In the genomic region with DNA sequence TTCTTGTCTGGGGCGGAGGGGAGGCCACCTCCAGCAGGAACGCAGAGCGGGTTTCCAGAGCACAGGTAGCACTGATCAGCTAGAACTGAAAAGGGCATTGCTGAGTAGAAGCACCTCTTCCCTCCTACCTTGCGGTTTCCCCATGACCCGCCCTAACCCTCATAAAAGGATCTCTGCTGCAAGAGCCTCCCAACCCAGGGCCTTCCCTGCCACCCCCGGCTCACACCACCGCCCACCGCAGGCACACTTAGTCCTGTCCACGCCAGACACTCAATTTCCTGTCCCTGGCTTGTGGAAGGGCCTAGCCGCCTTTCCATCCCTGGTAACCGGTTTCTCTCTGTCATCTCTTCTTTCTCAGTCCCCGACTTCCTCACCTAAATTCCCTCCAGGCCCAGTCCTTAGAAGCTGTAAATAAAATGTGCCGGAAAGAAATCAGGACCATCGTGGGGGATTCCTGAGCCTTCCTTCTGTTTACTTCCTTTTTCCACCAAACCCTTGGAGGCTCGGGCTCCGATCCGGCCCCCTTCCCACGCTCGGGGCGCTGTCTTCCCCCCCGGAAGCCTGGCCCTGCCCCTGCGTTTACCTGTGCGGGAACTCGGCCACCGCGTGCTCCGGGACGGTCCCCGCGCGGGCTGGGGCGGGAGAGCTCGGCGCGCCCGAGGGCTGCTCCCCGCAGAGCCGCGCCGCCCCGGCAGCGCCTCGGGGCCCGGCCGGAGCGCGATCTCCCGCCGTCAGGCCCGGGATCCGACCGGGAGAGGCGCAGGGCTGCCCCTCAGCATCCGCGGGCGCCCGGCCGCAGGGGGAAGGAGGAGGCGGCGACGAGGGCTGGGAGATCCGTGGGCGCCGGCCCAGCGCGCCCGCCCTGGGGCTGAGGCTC, we compare ENCODE assay signal across 8 cellular contexts. TPM values are rescaled to one million over a fixed set of nuclear protein-coding genes. Genes with fewer than 3 reads are reported as not detected.
DNase-seq lines count a peak whose midpoint lies in the region; ATAC-seq and TF ChIP-seq lines count a peak whose summit lies in the region.

No MANE protein-coding gene starts in this region.

- intact Hi-C loops in psoas muscle (cut with DNase I), result loop anchor here in 1 of 2 donors (5.0 kb wide), 1 partner anchor 47 kb away; no protein-coding TSS in a partner anchor

- WGBS in psoas muscle, 3 donors, result 10 to 20% (median 11%) methylated on average over 38 to 67 of the region's 67 CpGs

- H3K9me3 ChIP-seq in NT2/D1 (ENCODE audit: insufficient read depth, low read length) (no peaks in the 10 kb centered on the region), psoas muscle (no peaks in the 10 kb centered on the region)

- DNase-seq in NCI-H748 (lab: John Stamatoyannopoulos, UW; ENCODE audit: unreplicated experiment) (peak; percentile 68), NCI-H748 treated with DMSO at 0.1 percent for 48 hours (lab: John Stamatoyannopoulos, UW) (no peak), NT2/D1 (ENCODE audit: low read depth, low spot score) (no peak), glomerular visceral epithelial cell (ENCODE audit: extremely low spot score) (peak; percentile 20), psoas muscle (peak; percentile 37 to 58), Ammon's horn (ENCODE audit: low spot score) (no peak)
- DNase-seq in activated effector memory CD4-positive, alpha-beta T cell treated with anti-CD3 and anti-CD28 coated beads, Interleukin-2, amount 50 U/mL, for 16 hours, result peak; percentile 84

- H3K36me3 ChIP-seq in NT2/D1 (ENCODE audit: insufficient read depth, insufficient read length, low read length) (peaks cover 9% of the 10 kb centered on the region), psoas muscle (ENCODE audit: insufficient read depth in 1 of 2, low read depth in 1 of 2) (no peaks in the 10 kb centered on the region)

- H3K4me3 ChIP-seq in NT2/D1 (ENCODE audit: insufficient read length, low read depth) (peak overlapping the region; percentile 39), psoas muscle (peak overlapping the region; percentile 73)

- ATAC-seq in HG02970 (IDR thresholded peaks at IDR 0.05; ENCODE audit: low FRiP score, unreplicated experiment), result peak; percentile 14
- ATAC-seq in psoas muscle, result peak in 3 of 4 donors; percentile 7 to 29 (median 10)

- H3K27ac ChIP-seq in psoas muscle, result no peak overlapping the region

- peak overlapping the region; percentile 70 for H3K9ac ChIP-seq in NT2/D1 (ENCODE audit: insufficient read length, low read depth)

- H3K4me1 ChIP-seq in NT2/D1 (ENCODE audit: insufficient read depth, insufficient read length) (peaks cover 8% of the 10 kb centered on the region), psoas muscle (no peaks in the 10 kb centered on the region)

- TF ChIP-seq CTCF in psoas muscle (IDR thresholded peaks at IDR 0.05), result no peak

- H3K27me3 ChIP-seq in NT2/D1 (ENCODE audit: insufficient read depth, insufficient read length) (peaks cover 6% of the 10 kb centered on the region), psoas muscle (ENCODE audit: insufficient read depth in 3 of 3, low read length in 2 of 3) (peaks cover 0 to 3% (median 0%) of the 10 kb centered on the region in 3 donors)

RNA-seq across cellular contexts. Expression of gene ADCY3, which starts 0.7 kb away (rescaled TPM):
- 10 to 100 TPM; 12.1 to 15.2 (median 12.9) TPM for total RNA-seq in psoas muscle
- polyA plus RNA-seq in psoas muscle, result 1 to 10 TPM; 9.2 to 10.0 (median 9.5) TPM

RNA-seq across cellular contexts. Expression of gene DNAJC27, which starts 52.4 kb away (rescaled TPM):
- total RNA-seq in psoas muscle, result 1 to 10 TPM; 4.6 to 8.2 (median 7.1) TPM
- 1 to 10 TPM; 3.3 to 7.6 (median 4.2) TPM for polyA plus RNA-seq in psoas muscle

Comparison
In these comparisons a context has a peak if more than half of its experiments do, and no peak if none do; other contexts are left out.
1. DNase-seq: peak in NCI-H748 (single experiment), activated effector memory CD4-positive, alpha-beta T cell treated with anti-CD3 and anti-CD28 coated beads, Interleukin-2, amount 50 U/mL, for 16 hours (single experiment), glomerular visceral epithelial cell (single experiment) and psoas muscle (2 of 2); none in NCI-H748 treated with DMSO at 0.1 percent for 48 hours (single experiment), NT2/D1 (single experiment) and Ammon's horn (single experiment).